ENCODE assay signal across 10 cellular contexts in genomic region chr11:114346709-114347141, GRCh38. TPM values are rescaled to one million over a fixed set of nuclear protein-coding genes. Genes with fewer than 3 reads are reported as not detected.
DNase-seq lines count a peak whose midpoint lies in the region; ATAC-seq and TF ChIP-seq lines count a peak whose summit lies in the region.
"Had no signal": no experiment of that assay in that cellular context is flagged by ENCODE, and none has a peak within 500 bp of the region (broad histone marks: within the 10 kb centered on the region; RNA-seq: fewer than 3 reads in every experiment).

No MANE protein-coding gene starts in this region.

- in situ Hi-C loops in KBM-7 (cut with MboI; ENCODE audit: low pct_unique_long_range_greater_than_20kb, low sequenced_read_pairs): loop anchor here (25.0 kb wide), 1 partner anchor 416 kb away; no protein-coding TSS in a partner anchor

- no peaks in the 10 kb centered on the region for H3K36me3 Mint-ChIP-seq in activated CD4-positive, alpha-beta T cell treated with anti-CD3 and anti-CD28 coated beads, Interleukin-2, amount 10 ng/mL, durations not matched to agents 7 days and 5 days (ENCODE audit: low read depth)
- no peaks in the 10 kb centered on the region for H3K36me3 Mint-ChIP-seq in natural killer cell treated with Interleukin-12 subunit alpha and Interleukin-12 subunit beta and Interleukin-15 and Interleukin-18, amount 100 ng/mL, for 72 hours

- no peaks in the 10 kb centered on the region for H3K9me3 Mint-ChIP-seq in activated CD4-positive, alpha-beta T cell treated with anti-CD3 and anti-CD28 coated beads, Interleukin-2, amount 10 ng/mL, durations not matched to agents 7 days and 5 days
- H3K9me3 Mint-ChIP-seq in natural killer cell treated with Interleukin-12 subunit alpha and Interleukin-12 subunit beta and Interleukin-15 and Interleukin-18, amount 100 ng/mL, for 72 hours: no peaks in the 10 kb centered on the region

- CTCF ChIA-PET in activated CD4-positive, alpha-beta T cell treated with anti-CD3 and anti-CD28 coated beads, Interleukin-2, amount 10 ng/mL, durations not matched to agents 7 days and 5 days (lab: Charles Lee): no interaction called here

- H3K27me3 ChIP-seq in adipocyte (replicated peaks; ENCODE audit: control insufficient read depth, insufficient read depth, low read length) (no peaks in the 10 kb centered on the region), BE2C (no peaks in the 10 kb centered on the region)
- H3K27me3 ChIP-seq: SJSA1 had no signal

- peaks cover 9% of the 10 kb centered on the region for H3K4me1 Mint-ChIP-seq in activated CD4-positive, alpha-beta T cell treated with anti-CD3 and anti-CD28 coated beads, Interleukin-2, amount 10 ng/mL, durations not matched to agents 7 days and 5 days
- H3K4me1 Mint-ChIP-seq in natural killer cell treated with Interleukin-12 subunit alpha and Interleukin-12 subunit beta and Interleukin-15 and Interleukin-18, amount 100 ng/mL, for 72 hours (ENCODE audit: low read depth in 2 of 2): peaks cover 0 to 7% of the 10 kb centered on the region in 2 donors

- no peak overlapping the region for H3K4me3 Mint-ChIP-seq in activated CD4-positive, alpha-beta T cell treated with anti-CD3 and anti-CD28 coated beads, Interleukin-2, amount 10 ng/mL, durations not matched to agents 7 days and 5 days
- peak overlapping the region; percentile 64 for H3K4me3 Mint-ChIP-seq in natural killer cell treated with Interleukin-12 subunit alpha and Interleukin-12 subunit beta and Interleukin-15 and Interleukin-18, amount 100 ng/mL, for 72 hours

- no peak for TF ChIP-seq CTCF in BE2C (IDR thresholded peaks at IDR 0.05; ENCODE audit: low read depth, low read length)

- no peak overlapping the region for H3K9ac ChIP-seq in adipocyte (ENCODE audit: low read length)

- peak; percentile 15 for DNase-seq in activated CD4-positive, alpha-beta T cell treated with anti-CD3 and anti-CD28 coated beads, Interleukin-2, amount 10 ng/mL, durations not matched to agents 7 days and 5 days
- DNase-seq in activated CD4-positive, alpha-beta T cell treated with anti-CD3 and anti-CD28 coated beads for 48 hours: no peak
- DNase-seq in KBM-7 (peak; percentile 22), adipocyte (ENCODE audit: low read depth) (no peak), BE2C (no peak), SIG-M5 (lab: John Stamatoyannopoulos, UW) (no peak)
- no peak for DNase-seq in natural killer cell treated with Interleukin-12 subunit alpha and Interleukin-12 subunit beta and Interleukin-15 and Interleukin-18, amount 100 ng/mL, for 72 hours (ENCODE audit: low spot score)
- DNase-seq: nucleus accumbens had no signal

- H3K27ac Mint-ChIP-seq in activated CD4-positive, alpha-beta T cell treated with anti-CD3 and anti-CD28 coated beads, Interleukin-2, amount 10 ng/mL, durations not matched to agents 7 days and 5 days: no peak overlapping the region
- H3K27ac Mint-ChIP-seq in natural killer cell treated with Interleukin-12 subunit alpha and Interleukin-12 subunit beta and Interleukin-15 and Interleukin-18, amount 100 ng/mL, for 72 hours: no peak overlapping the region

- ATAC-seq in natural killer cell treated with Interleukin-12 subunit alpha and Interleukin-12 subunit beta and Interleukin-15 and Interleukin-18, amount 100 ng/mL, for 72 hours: no peak
- no peak for ATAC-seq in HG03159 (IDR thresholded peaks at IDR 0.05; ENCODE audit: unreplicated experiment)

- H3K9me3 ChIP-seq in adipocyte (ENCODE audit: control insufficient read depth, low read length): no peaks in the 10 kb centered on the region
- no peaks in the 10 kb centered on the region for H3K9me3 ChIP-seq in BE2C
- H3K9me3 ChIP-seq: SJSA1 had no signal

- H3K4me3 ChIP-seq in adipocyte (ENCODE audit: low read length) (peak overlapping the region; percentile 44), BE2C (ENCODE audit: low read depth, low read length) (no peak overlapping the region; the same call in 1 of the 2 replicates)
- H3K4me3 ChIP-seq: SJSA1 had no signal

- POLR2A ChIA-PET in activated CD4-positive, alpha-beta T cell treated with anti-CD3 and anti-CD28 coated beads, Interleukin-2, amount 10 ng/mL, durations not matched to agents 7 days and 5 days (lab: Charles Lee): no interaction called here

- H3K36me3 ChIP-seq in adipocyte (ENCODE audit: control insufficient read depth, insufficient read depth, low read length, severe bottlenecking): no peaks in the 10 kb centered on the region
- H3K36me3 ChIP-seq in BE2C: no peaks in the 10 kb centered on the region
- H3K36me3 ChIP-seq: SJSA1 had no signal

- H3K4me1 ChIP-seq in adipocyte (ENCODE audit: control insufficient read depth, insufficient read depth, low read length): peaks cover 12% of the 10 kb centered on the region
- H3K4me1 ChIP-seq in BE2C: no peaks in the 10 kb centered on the region

- H3K27me3 Mint-ChIP-seq in activated CD4-positive, alpha-beta T cell treated with anti-CD3 and anti-CD28 coated beads, Interleukin-2, amount 10 ng/mL, durations not matched to agents 7 days and 5 days: no peaks in the 10 kb centered on the region
- H3K27me3 Mint-ChIP-seq in natural killer cell treated with Interleukin-12 subunit alpha and Interleukin-12 subunit beta and Interleukin-15 and Interleukin-18, amount 100 ng/mL, for 72 hours: peaks cover 0 to under 1% of the 10 kb centered on the region in 2 donors

RNA-seq across cellular contexts. Expression of gene NNMT, which starts 50.5 kb away (rescaled TPM):
- not detected for total RNA-seq in activated CD4-positive, alpha-beta T cell treated with anti-CD3 and anti-CD28 coated beads, Interleukin-2, amount 10 ng/mL, durations not matched to agents 7 days and 5 days
- not detected for total RNA-seq in natural killer cell treated with Interleukin-12 subunit alpha and Interleukin-12 subunit beta and Interleukin-15 and Interleukin-18, amount 100 ng/mL, for 72 hours
- 0.68 TPM for polyA plus RNA-seq in BE2C (2012; ENCODE audit: insufficient read depth, insufficient read length, low read depth)

RNA-seq across cellular contexts. Expression of gene C11orf71, which starts 53.6 kb away (rescaled TPM):
- 1 to 10 TPM; 6.7 to 7.4 TPM for total RNA-seq in activated CD4-positive, alpha-beta T cell treated with anti-CD3 and anti-CD28 coated beads, Interleukin-2, amount 10 ng/mL, durations not matched to agents 7 days and 5 days
- total RNA-seq in natural killer cell treated with Interleukin-12 subunit alpha and Interleukin-12 subunit beta and Interleukin-15 and Interleukin-18, amount 100 ng/mL, for 72 hours: 1 to 10 TPM; 5.7 to 6.4 TPM
- polyA plus RNA-seq in BE2C (2012; ENCODE audit: insufficient read depth, insufficient read length, low read depth): 25.6 TPM

RNA-seq across cellular contexts. Expression of gene RBM7, which starts 53.7 kb away (rescaled TPM):
- 10 to 100 TPM; 34.2 to 49.7 TPM for total RNA-seq in activated CD4-positive, alpha-beta T cell treated with anti-CD3 and anti-CD28 coated beads, Interleukin-2, amount 10 ng/mL, durations not matched to agents 7 days and 5 days
- 10 to 100 TPM; 20.2 to 34.1 TPM for total RNA-seq in natural killer cell treated with Interleukin-12 subunit alpha and Interleukin-12 subunit beta and Interleukin-15 and Interleukin-18, amount 100 ng/mL, for 72 hours
- polyA plus RNA-seq in BE2C (2012; ENCODE audit: insufficient read depth, insufficient read length, low read depth): 26.9 TPM

Comparison
In these comparisons a context has a peak if more than half of its experiments do, and no peak if none do; other contexts are left out.
1. DNase-seq: peak in activated CD4-positive, alpha-beta T cell treated with anti-CD3 and anti-CD28 coated beads, Interleukin-2, amount 10 ng/mL, durations not matched to agents 7 days and 5 days (single experiment) and KBM-7 (single experiment); none in activated CD4-positive, alpha-beta T cell treated with anti-CD3 and anti-CD28 coated beads for 48 hours (single experiment), adipocyte (single experiment), natural killer cell treated with Interleukin-12 subunit alpha and Interleukin-12 subunit beta and Interleukin-15 and Interleukin-18, amount 100 ng/mL, for 72 hours (single experiment), BE2C (single experiment) and SIG-M5 (single experiment).